In genomic region chr6:24949020-24949569, GRCh38 we compare ENCODE assay signal across 8 cellular contexts.
DNase-seq lines count a peak whose midpoint lies in the region; ATAC-seq and TF ChIP-seq lines count a peak whose summit lies in the region.

No MANE protein-coding gene starts in this region.

- peak; percentile 89 for ATAC-seq in HG02884 (IDR thresholded peaks at IDR 0.05; ENCODE audit: unreplicated experiment)

- peak; percentile 26; the same call in 1 of the 2 replicates for TF ChIP-seq POLR2A in Raji (IDR thresholded peaks at IDR 0.05; ENCODE audit: insufficient read depth, low read depth, low read length)

- DNase-seq in activated CD8-positive, alpha-beta memory T cell treated with anti-CD3 and anti-CD28 coated beads, Interleukin-2, amount 50 U/mL, for 1 hour (ENCODE audit: extremely low read depth) = peak; percentile 61
- DNase-seq in activated CD8-positive, alpha-beta memory T cell treated with anti-CD3 and anti-CD28 coated beads for 24 hours = no peak
- peak; percentile 24 for DNase-seq in stimulated activated naive CD4-positive, alpha-beta T cell treated with Interleukin-2 at 50 U/mL for 16 hours (lab: John Stamatoyannopoulos, UW)
- DNase-seq in NCI-H1436 (lab: John Stamatoyannopoulos, UW) = no peak
- DNase-seq in kidney glomerular epithelial cell (lab: John Stamatoyannopoulos, UW) = no peak
- no peak for DNase-seq in effector CD8-positive, alpha-beta T cell (lab: John Stamatoyannopoulos, UW)

Comparison
In these comparisons a context has a peak if more than half of its experiments do, and no peak if none do; other contexts are left out.
1. DNase-seq: peak in activated CD8-positive, alpha-beta memory T cell treated with anti-CD3 and anti-CD28 coated beads, Interleukin-2, amount 50 U/mL, for 1 hour (single experiment) and stimulated activated naive CD4-positive, alpha-beta T cell treated with Interleukin-2 at 50 U/mL for 16 hours (single experiment); none in activated CD8-positive, alpha-beta memory T cell treated with anti-CD3 and anti-CD28 coated beads for 24 hours (single experiment), NCI-H1436 (single experiment), kidney glomerular epithelial cell (single experiment) and effector CD8-positive, alpha-beta T cell (single experiment).